In genomic region chr22:39103431-39103830, GRCh38 we compare ENCODE assay signal across 32 cellular contexts. TPM values are rescaled to one million over a fixed set of nuclear protein-coding genes. Genes with fewer than 3 reads are reported as not detected.
"Had no signal": no experiment of that assay in that cellular context is flagged by ENCODE, and none has a peak within 500 bp of the region (broad histone marks: within the 10 kb centered on the region; RNA-seq: fewer than 3 reads in every experiment).

No MANE protein-coding gene starts in this region.

- H3K9me3 ChIP-seq: breast epithelium, esophagus muscularis mucosa, heart left ventricle, left lung, lower lobe of right lung, neutrophil, ovary, prostate gland, sigmoid colon, testis, transverse colon had no signal

- H3K36me3 ChIP-seq: breast epithelium, esophagus muscularis mucosa, heart left ventricle, left lung, lower lobe of right lung, neutrophil, ovary, prostate gland, sigmoid colon, transverse colon had no signal

- H3K4me1 ChIP-seq: breast epithelium, esophagus muscularis mucosa, foreskin keratinocyte, lower lobe of right lung, prostate gland, sigmoid colon had no signal

- FAIRE-seq: small intestine, urothelium cell line had no signal

- H3K9me3 Mint-ChIP-seq: activated naive CD4-positive, alpha-beta T cell treated with anti-CD3 and anti-CD28 coated beads, Interleukin-2, amount 50 U/mL, for 72 hours; dendritic cell treated with granulocyte-macrophage colony-stimulating factor and Interleukin-4, amounts not matched to agents 40 ng/mL and 50 ng/mL, for 4 days; endodermal cell; nephron had no signal

- H3K27ac ChIP-seq: breast epithelium, esophagus muscularis mucosa, foreskin keratinocyte, heart left ventricle, left lung, lower lobe of right lung, neutrophil, ovary, prostate gland, sigmoid colon, testis, transverse colon had no signal

- H3K4me3 ChIP-seq: breast epithelium, esophagus muscularis mucosa, heart left ventricle, left lung, lower lobe of right lung, ovary, prostate gland, sigmoid colon, testis, transverse colon had no signal

- H3K4me3 Mint-ChIP-seq: dendritic cell treated with granulocyte-macrophage colony-stimulating factor and Interleukin-4, amounts not matched to agents 40 ng/mL and 50 ng/mL, for 4 days; endodermal cell; nephron had no signal

- ATAC-seq: activated naive CD4-positive, alpha-beta T cell treated with anti-CD3 and anti-CD28 coated beads, Interleukin-2, amount 50 U/mL, for 72 hours; foreskin keratinocyte; heart left ventricle; left lung; lower lobe of right lung had no signal

- H3K36me3 Mint-ChIP-seq: activated naive CD4-positive, alpha-beta T cell treated with anti-CD3 and anti-CD28 coated beads, Interleukin-2, amount 50 U/mL, for 72 hours had no signal

- DNase-seq: activated CD4-positive, alpha-beta T cell treated with anti-CD3 and anti-CD28 coated beads for 48 hours; activated CD4-positive, alpha-beta T cell treated with anti-CD3 and anti-CD28 coated beads, Interleukin-2, amount 50 U/mL, for 48 hours; activated naive CD4-positive, alpha-beta T cell; activated T-cell treated with anti-CD3 and anti-CD28 coated beads, Interleukin-2, amount 50 U/mL, for 48 hours; central memory CD4-positive, alpha-beta T cell; endodermal cell; foreskin keratinocyte; heart left ventricle; hypothalamus; kidney glomerular epithelial cell; lower lobe of right lung; mesendoderm; ovary; retina; sigmoid colon; small intestine; stimulated activated CD4-positive, alpha-beta T cell treated with anti-CD3 and anti-CD28 coated beads, Interleukin-1b, Interleukin-23, amount 100 ng/mL, for 48 hours; stimulated activated CD4-positive, alpha-beta T cell treated with anti-CD3 and anti-CD28 coated beads, Interleukin-4, amount 100 ng/mL, for 4 hours; stimulated activated CD8-positive, alpha-beta memory T cell treated with anti-CD3 and anti-CD28 coated beads, Interleukin-4, amount 100 ng/mL, for 48 hours; stimulated activated naive CD4-positive, alpha-beta T cell; testis; transverse colon had no signal

- H3K27ac Mint-ChIP-seq: activated naive CD4-positive, alpha-beta T cell treated with anti-CD3 and anti-CD28 coated beads, Interleukin-2, amount 50 U/mL, for 72 hours; dendritic cell treated with granulocyte-macrophage colony-stimulating factor and Interleukin-4, amounts not matched to agents 40 ng/mL and 50 ng/mL, for 4 days; endodermal cell; nephron had no signal

- H3K27me3 ChIP-seq: breast epithelium, foreskin keratinocyte, left lung, neutrophil, ovary, testis, transverse colon had no signal

RNA-seq across cellular contexts. Expression of gene APOBEC3H, which starts 6.4 kb away (rescaled TPM):
- total RNA-seq: endodermal cell, myocyte, sigmoid colon had no signal
